Comparison of ENCODE assay signal across 13 cellular contexts in the genomic region with DNA sequence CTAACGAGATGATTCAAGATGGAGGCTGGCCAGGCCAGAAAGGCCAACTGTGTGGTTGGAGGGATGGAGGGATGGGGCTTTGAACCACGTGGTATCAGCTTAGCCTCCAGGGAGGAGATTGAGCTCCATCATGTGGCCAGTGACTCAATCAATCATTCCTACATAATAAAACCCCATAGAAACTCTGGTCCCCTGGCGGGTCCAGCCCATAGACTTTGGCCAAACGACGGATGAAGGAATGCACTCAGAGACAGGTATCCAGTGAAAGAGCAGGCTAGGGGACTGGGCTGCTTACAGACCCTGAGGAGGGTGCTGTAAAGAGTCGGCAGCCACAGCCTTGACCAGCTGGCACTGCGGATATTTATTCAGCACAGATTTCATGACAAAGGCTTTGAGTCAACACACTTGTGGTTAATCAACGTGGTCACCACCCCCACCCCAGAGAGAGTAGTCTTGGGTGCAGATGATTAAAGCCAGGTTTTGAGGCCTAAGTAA.
A peak's percentile ranks its signal among the peaks of the same experiment; 100 is the strongest.
DNase-seq lines count a peak whose midpoint lies in the region; ATAC-seq and TF ChIP-seq lines count a peak whose summit lies in the region.
"Had no signal": no experiment of that assay in that cellular context is flagged by ENCODE, and none has a peak within 500 bp of the region (broad histone marks: within the 10 kb centered on the region; RNA-seq: fewer than 3 reads in every experiment).

No MANE protein-coding gene starts in this region.

- H3K4me1 Mint-ChIP-seq in activated CD4-positive, alpha-beta T cell treated with anti-CD3 and anti-CD28 coated beads for 36 hours = peaks cover 16% of the 10 kb centered on the region
- peaks cover 36% of the 10 kb centered on the region for H3K4me1 Mint-ChIP-seq in activated CD4-positive, alpha-beta T cell treated with anti-CD3 and anti-CD28 coated beads, Interleukin-2, amount 10 ng/mL, durations not matched to agents 7 days and 5 days
- H3K4me1 Mint-ChIP-seq in chondrocyte (ENCODE audit: low read depth) = peaks cover 11% of the 10 kb centered on the region

- no peaks in the 10 kb centered on the region for H3K27me3 Mint-ChIP-seq in activated CD4-positive, alpha-beta T cell treated with anti-CD3 and anti-CD28 coated beads for 36 hours
- peaks cover 1% of the 10 kb centered on the region for H3K27me3 Mint-ChIP-seq in activated CD4-positive, alpha-beta T cell treated with anti-CD3 and anti-CD28 coated beads, Interleukin-2, amount 10 ng/mL, durations not matched to agents 7 days and 5 days
- H3K27me3 Mint-ChIP-seq in chondrocyte (ENCODE audit: low read depth) = peaks cover 20% of the 10 kb centered on the region

- DNase-seq in activated CD4-positive, alpha-beta T cell treated with anti-CD3 and anti-CD28 coated beads for 36 hours = peak; percentile 34
- DNase-seq in activated CD4-positive, alpha-beta T cell treated with anti-CD3 and anti-CD28 coated beads, Interleukin-2, amount 10 ng/mL, durations not matched to agents 7 days and 5 days = no peak
- DNase-seq in NB4 (ENCODE audit: low read depth) (peak; percentile 44), chondrocyte (ENCODE audit: low spot score) (peak; percentile 15), posterior vena cava (ENCODE audit: low spot score) (peak; percentile 16), GM10248 (ENCODE audit: extremely low spot score) (no peak), nucleus accumbens (lab: John Stamatoyannopoulos, UW) (no peak), C1 segment of cervical spinal cord (lab: John Stamatoyannopoulos, UW) (no peak)
- DNase-seq: activated gamma-delta T cell treated with Interleukin-2 at 50 U/mL for 16 hours; dermis blood vessel endothelial cell; NCI-H1436 treated with DMSO at 0.1 percent for 48 hours; stimulated activated CD8-positive, alpha-beta memory T cell treated with anti-CD3 and anti-CD28 coated beads, Interleukin-4, amount 100 ng/mL, for 48 hours had no signal

- no peak overlapping the region for H3K4me3 ChIP-seq in NB4 (ENCODE audit: low read depth, low read length)
- H3K4me3 ChIP-seq: GM23338 had no signal

- no peak overlapping the region for H3K4me3 Mint-ChIP-seq in activated CD4-positive, alpha-beta T cell treated with anti-CD3 and anti-CD28 coated beads for 36 hours
- no peak overlapping the region for H3K4me3 Mint-ChIP-seq in activated CD4-positive, alpha-beta T cell treated with anti-CD3 and anti-CD28 coated beads, Interleukin-2, amount 10 ng/mL, durations not matched to agents 7 days and 5 days
- H3K4me3 Mint-ChIP-seq in chondrocyte (ENCODE audit: unreplicated experiment) = no peak overlapping the region
- H3K4me3 Mint-ChIP-seq: GM23338 had no signal

- no peak for ATAC-seq in activated CD4-positive, alpha-beta T cell treated with anti-CD3 and anti-CD28 coated beads for 36 hours
- ATAC-seq: GM23338 had no signal

- TF ChIP-seq CTCF in NB4 (IDR thresholded peaks at IDR 0.05; ENCODE audit: low read depth, low read length) (no peak), chondrocyte (IDR thresholded peaks at IDR 0.05) (no peak), GM10248 (IDR thresholded peaks at IDR 0.05; ENCODE audit: control extremely low read depth, extremely low read depth, low read depth, missing control alignments) (no peak)

- CTCF ChIA-PET in activated CD4-positive, alpha-beta T cell treated with anti-CD3 and anti-CD28 coated beads for 36 hours (lab: Charles Lee) = interaction anchor here (1.1 kb wide), 1 partner anchor 107 kb away, joined by 5 read pairs; no protein-coding TSS in a partner anchor
- CTCF ChIA-PET in activated CD4-positive, alpha-beta T cell treated with anti-CD3 and anti-CD28 coated beads, Interleukin-2, amount 10 ng/mL, durations not matched to agents 7 days and 5 days (lab: Charles Lee) = interaction anchor here (0.7 to 1.3 kb wide), 4 partner anchors 10 to 45 kb away, joined by 3 read pairs; no protein-coding TSS in a partner anchor
- CTCF ChIA-PET in GM10248 (lab: Yijun Ruan, JAX) = interaction anchor here (1.7 to 2.0 kb wide), 2 partner anchors 9 to 15 kb away, joined by 6 read pairs; no protein-coding TSS in a partner anchor

- H3K36me3 Mint-ChIP-seq in activated CD4-positive, alpha-beta T cell treated with anti-CD3 and anti-CD28 coated beads for 36 hours (ENCODE audit: low read depth) = no peaks in the 10 kb centered on the region
- peaks cover 3% of the 10 kb centered on the region for H3K36me3 Mint-ChIP-seq in activated CD4-positive, alpha-beta T cell treated with anti-CD3 and anti-CD28 coated beads, Interleukin-2, amount 10 ng/mL, durations not matched to agents 7 days and 5 days (ENCODE audit: low read depth)
- peaks cover 6% of the 10 kb centered on the region for H3K36me3 Mint-ChIP-seq in chondrocyte (ENCODE audit: low read depth)

- peaks cover 4% of the 10 kb centered on the region for H3K9me3 Mint-ChIP-seq in activated CD4-positive, alpha-beta T cell treated with anti-CD3 and anti-CD28 coated beads for 36 hours (ENCODE audit: low read depth)
- peaks cover 12% of the 10 kb centered on the region for H3K9me3 Mint-ChIP-seq in activated CD4-positive, alpha-beta T cell treated with anti-CD3 and anti-CD28 coated beads, Interleukin-2, amount 10 ng/mL, durations not matched to agents 7 days and 5 days
- peaks cover 20% of the 10 kb centered on the region for H3K9me3 Mint-ChIP-seq in chondrocyte (ENCODE audit: low read depth)

- TF ChIP-seq POLR2A in NB4 (IDR thresholded peaks at IDR 0.05; ENCODE audit: extremely low read depth, insufficient read length) = no peak

- no peak overlapping the region for H3K27ac Mint-ChIP-seq in activated CD4-positive, alpha-beta T cell treated with anti-CD3 and anti-CD28 coated beads for 36 hours
- no peak overlapping the region for H3K27ac Mint-ChIP-seq in activated CD4-positive, alpha-beta T cell treated with anti-CD3 and anti-CD28 coated beads, Interleukin-2, amount 10 ng/mL, durations not matched to agents 7 days and 5 days
- no peak overlapping the region for H3K27ac Mint-ChIP-seq in chondrocyte (ENCODE audit: unreplicated experiment)
- H3K27ac Mint-ChIP-seq: GM23338 had no signal

- POLR2A ChIA-PET in activated CD4-positive, alpha-beta T cell treated with anti-CD3 and anti-CD28 coated beads for 36 hours (lab: Charles Lee) = no interaction called here
- POLR2A ChIA-PET in activated CD4-positive, alpha-beta T cell treated with anti-CD3 and anti-CD28 coated beads, Interleukin-2, amount 10 ng/mL, durations not matched to agents 7 days and 5 days (lab: Charles Lee) = interaction anchor here (0.7 kb wide), 1 partner anchor 107 kb away, joined by 7 read pairs; no protein-coding TSS in a partner anchor
- POLR2A ChIA-PET in GM10248 (lab: Yijun Ruan, JAX) = no interaction called here

- intact Hi-C loops in activated CD4-positive, alpha-beta T cell treated with anti-CD3 and anti-CD28 coated beads for 36 hours (cut with DNase I, micrococcal nuclease) = loop anchor here (1.0 to 10.0 kb wide), 5 partner anchors 105 to 315 kb away; no protein-coding TSS in a partner anchor
- intact Hi-C loops in posterior vena cava (cut with DNase I) = no loop called here

Comparison
In these comparisons a context has a peak if more than half of its experiments do, and no peak if none do; other contexts are left out.
1. DNase-seq: peak in activated CD4-positive, alpha-beta T cell treated with anti-CD3 and anti-CD28 coated beads for 36 hours (single experiment), NB4 (single experiment), chondrocyte (single experiment) and posterior vena cava (single experiment); none in activated CD4-positive, alpha-beta T cell treated with anti-CD3 and anti-CD28 coated beads, Interleukin-2, amount 10 ng/mL, durations not matched to agents 7 days and 5 days (single experiment), GM10248 (single experiment), nucleus accumbens (0 of 56) and C1 segment of cervical spinal cord (0 of 14).
2. intact Hi-C loops: an anchor here in activated CD4-positive, alpha-beta T cell treated with anti-CD3 and anti-CD28 coated beads for 36 hours (1.0 to 10.0 kb wide); none called in posterior vena cava.